In the genomic region with DNA sequence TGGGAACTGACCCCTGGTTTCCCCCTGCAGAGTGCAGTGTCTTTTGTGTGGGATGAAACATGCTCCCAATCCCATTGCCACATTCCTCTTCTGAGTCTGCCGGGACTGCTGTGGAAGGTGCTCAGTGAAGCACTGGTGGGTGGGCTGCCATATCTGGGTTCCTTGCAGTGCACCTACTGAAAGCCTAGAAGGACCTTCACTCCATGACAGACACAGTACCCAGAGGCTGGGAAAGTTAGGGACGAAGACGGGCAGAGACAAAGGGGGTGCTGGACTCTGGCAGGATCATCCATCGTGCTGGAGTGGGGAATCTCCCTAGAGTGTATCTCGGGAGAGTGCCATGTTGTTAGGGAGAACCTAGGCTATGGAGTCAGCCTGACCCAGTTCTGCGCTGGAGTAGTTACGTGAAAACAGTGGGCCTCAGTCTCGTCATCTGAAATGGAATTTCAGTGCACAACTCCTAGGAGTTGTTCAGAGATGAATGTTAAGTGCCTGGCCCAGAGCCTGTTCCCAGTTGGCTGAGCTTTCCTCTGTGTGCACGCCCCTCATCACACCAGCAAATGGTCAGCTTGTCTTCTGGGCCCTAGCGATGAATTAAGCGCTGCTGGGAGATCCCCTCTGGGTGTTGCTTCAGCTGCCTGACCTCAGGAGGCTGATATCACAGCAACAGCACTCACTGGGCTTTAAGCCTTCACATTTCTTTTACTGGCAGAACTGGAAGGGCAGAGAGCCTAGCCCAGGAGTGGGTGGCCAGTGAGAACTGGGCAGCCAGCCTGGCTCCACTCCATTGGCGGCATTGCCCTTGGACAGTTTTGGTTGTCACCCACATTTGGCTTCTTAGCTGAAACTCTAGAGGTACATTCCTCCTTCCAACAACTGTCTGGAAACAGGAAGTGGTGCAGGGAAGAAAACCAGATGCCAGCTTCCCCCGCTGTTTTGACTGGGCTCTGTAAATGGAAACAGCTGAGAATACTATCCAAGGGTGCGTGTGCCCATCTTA, we compare ENCODE assay signal across 15 cellular contexts.
A peak's percentile ranks its signal among the peaks of the same experiment; 100 is the strongest.
DNase-seq lines count a peak whose midpoint lies in the region; ATAC-seq, FAIRE-seq and TF ChIP-seq lines count a peak whose summit lies in the region.
"Had no signal": no experiment of that assay in that cellular context is flagged by ENCODE, and none has a peak within 500 bp of the region (broad histone marks: within the 10 kb centered on the region; RNA-seq: fewer than 3 reads in every experiment).

No MANE protein-coding gene starts in this region.

- H3K27ac ChIP-seq in substantia nigra (ENCODE audit: low read depth, low read length, poor library complexity, severe bottlenecking) = no peak overlapping the region
- H3K27ac ChIP-seq in naive thymus-derived CD4-positive, alpha-beta T cell (ENCODE audit: low read depth, low read length) = no peak overlapping the region

- ATAC-seq in activated naive CD8-positive, alpha-beta T cell treated with anti-CD3 and anti-CD28 coated beads, Interleukin-2, amount 50 U/mL, for 24 hours = no peak
- no peak for ATAC-seq in naive thymus-derived CD4-positive, alpha-beta T cell
- ATAC-seq: activated CD4-positive, alpha-beta T cell treated with anti-CD3 and anti-CD28 coated beads for 36 hours had no signal

- H3K4me1 ChIP-seq in naive thymus-derived CD4-positive, alpha-beta T cell (ENCODE audit: control insufficient read depth in 2 of 2, insufficient read depth in 2 of 2, low read length in 2 of 2) = no peaks in the 10 kb centered on the region

- no peaks in the 10 kb centered on the region for H3K27me3 ChIP-seq in naive thymus-derived CD4-positive, alpha-beta T cell (ENCODE audit: control insufficient read depth in 2 of 2, insufficient read depth in 2 of 2, low read length in 2 of 2)

- H3K4me3 ChIP-seq in naive thymus-derived CD4-positive, alpha-beta T cell (ENCODE audit: low read length) = no peak overlapping the region

- no peaks in the 10 kb centered on the region for H3K27me3 Mint-ChIP-seq in chondrocyte (ENCODE audit: low read depth)
- peaks cover 6% of the 10 kb centered on the region for H3K27me3 Mint-ChIP-seq in activated naive CD8-positive, alpha-beta T cell treated with anti-CD3 and anti-CD28 coated beads, Interleukin-2, amount 50 U/mL, for 24 hours
- H3K27me3 Mint-ChIP-seq in naive thymus-derived CD4-positive, alpha-beta T cell = peaks cover 0 to 33% (median 13%) of the 10 kb centered on the region in 5 donors
- H3K27me3 Mint-ChIP-seq in CD14-positive monocyte (ENCODE audit: low read depth in 3 of 3) = peaks cover 1 to 8% (median 5%) of the 10 kb centered on the region in 3 donors

- CTCF ChIA-PET in naive thymus-derived CD4-positive, alpha-beta T cell (lab: Charles Lee) = no interaction called here

- H3K9me3 ChIP-seq in naive thymus-derived CD4-positive, alpha-beta T cell (ENCODE audit: control insufficient read depth in 2 of 3, low read length in 3 of 3) = no peaks in the 10 kb centered on the region

- peak; percentile 69 for FAIRE-seq in HTR-8/SVneo (lab: Jason Lieb, UNC)

- H3K9me3 Mint-ChIP-seq in chondrocyte (ENCODE audit: low read depth) (peaks cover 10% of the 10 kb centered on the region), CD14-positive monocyte (peaks cover 0 to 6% (median 1%) of the 10 kb centered on the region in 7 donors)
- H3K9me3 Mint-ChIP-seq in activated naive CD8-positive, alpha-beta T cell treated with anti-CD3 and anti-CD28 coated beads, Interleukin-2, amount 50 U/mL, for 24 hours = no peaks in the 10 kb centered on the region
- peaks cover 0 to 8% (median 1%) of the 10 kb centered on the region in 11 donors for H3K9me3 Mint-ChIP-seq in naive thymus-derived CD4-positive, alpha-beta T cell
- H3K9me3 Mint-ChIP-seq: activated naive CD8-positive, alpha-beta T cell treated with anti-CD3 and anti-CD28 coated beads, Interleukin-2, amount 10 ng/mL, durations not matched to agents 7 days and 5 days had no signal

- DNase-seq in HTR-8/SVneo (ENCODE audit: insufficient read length, low spot score) = no peak
- DNase-seq in chondrocyte (ENCODE audit: low spot score) = no peak
- peak; percentile 54 for DNase-seq in islet precursor cell
- peak in 37 of 49 donors; percentile 5 to 86 (median 54) for DNase-seq in substantia nigra (lab: John Stamatoyannopoulos, UW)
- DNase-seq in activated effector memory CD4-positive, alpha-beta T cell treated with anti-CD3 and anti-CD28 coated beads, Interleukin-2, amount 50 U/mL, for 16 hours = no peak
- DNase-seq in activated naive CD8-positive, alpha-beta T cell treated with anti-CD3 and anti-CD28 coated beads, Interleukin-2, amount 50 U/mL, for 24 hours = no peak
- no peak for DNase-seq in naive thymus-derived CD4-positive, alpha-beta T cell
- DNase-seq in CD14-positive monocyte (ENCODE audit: low spot score) = no peak
- DNase-seq: activated CD4-positive, alpha-beta T cell treated with anti-CD3 and anti-CD28 coated beads for 36 hours; activated naive CD8-positive, alpha-beta T cell treated with anti-CD3 and anti-CD28 coated beads, Interleukin-2, amount 10 ng/mL, durations not matched to agents 7 days and 5 days; DMS79; foreskin melanocyte; naive B cell; NCI-H1694 treated with DMSO at 0.1 percent for 48 hours; RPMI8226 had no signal

- intact Hi-C loops in naive thymus-derived CD4-positive, alpha-beta T cell (cut with micrococcal nuclease) = no loop called here
- intact Hi-C loops in CD14-positive monocyte (cut with micrococcal nuclease) = no loop called here

- H3K27ac Mint-ChIP-seq in chondrocyte (ENCODE audit: unreplicated experiment) = peak overlapping the region; percentile 54
- H3K27ac Mint-ChIP-seq in activated naive CD8-positive, alpha-beta T cell treated with anti-CD3 and anti-CD28 coated beads, Interleukin-2, amount 50 U/mL, for 24 hours = no peak overlapping the region
- no peak overlapping the region for H3K27ac Mint-ChIP-seq in naive thymus-derived CD4-positive, alpha-beta T cell
- H3K27ac Mint-ChIP-seq in CD14-positive monocyte = peak overlapping the region in 1 of 7 donors; percentile 29
- H3K27ac Mint-ChIP-seq: activated CD4-positive, alpha-beta T cell treated with anti-CD3 and anti-CD28 coated beads for 36 hours; activated naive CD8-positive, alpha-beta T cell treated with anti-CD3 and anti-CD28 coated beads, Interleukin-2, amount 10 ng/mL, durations not matched to agents 7 days and 5 days; naive B cell had no signal

- POLR2A ChIA-PET in naive thymus-derived CD4-positive, alpha-beta T cell (lab: Charles Lee) = no interaction called here

- peaks cover 24% of the 10 kb centered on the region for H3K4me1 Mint-ChIP-seq in chondrocyte (ENCODE audit: low read depth)
- H3K4me1 Mint-ChIP-seq in activated naive CD8-positive, alpha-beta T cell treated with anti-CD3 and anti-CD28 coated beads, Interleukin-2, amount 50 U/mL, for 24 hours = no peaks in the 10 kb centered on the region
- H3K4me1 Mint-ChIP-seq in naive thymus-derived CD4-positive, alpha-beta T cell = peaks cover 0 to 5% (median 0%) of the 10 kb centered on the region in 7 donors
- H3K4me1 Mint-ChIP-seq in CD14-positive monocyte = no peaks in the 10 kb centered on the region
- H3K4me1 Mint-ChIP-seq: activated CD4-positive, alpha-beta T cell treated with anti-CD3 and anti-CD28 coated beads for 36 hours; naive B cell had no signal

- H3K4me3 Mint-ChIP-seq in chondrocyte (ENCODE audit: unreplicated experiment) (no peak overlapping the region), CD14-positive monocyte (no peak overlapping the region)
- no peak overlapping the region for H3K4me3 Mint-ChIP-seq in activated naive CD8-positive, alpha-beta T cell treated with anti-CD3 and anti-CD28 coated beads, Interleukin-2, amount 50 U/mL, for 24 hours
- H3K4me3 Mint-ChIP-seq in naive thymus-derived CD4-positive, alpha-beta T cell = no peak overlapping the region
- H3K4me3 Mint-ChIP-seq: activated CD4-positive, alpha-beta T cell treated with anti-CD3 and anti-CD28 coated beads for 36 hours; activated naive CD8-positive, alpha-beta T cell treated with anti-CD3 and anti-CD28 coated beads, Interleukin-2, amount 10 ng/mL, durations not matched to agents 7 days and 5 days; naive B cell had no signal

- TF ChIP-seq CTCF in chondrocyte (IDR thresholded peaks at IDR 0.05) = no peak
- no peak for TF ChIP-seq CTCF in CD14-positive monocyte (IDR thresholded peaks at IDR 0.05)

- H3K36me3 ChIP-seq in naive thymus-derived CD4-positive, alpha-beta T cell (ENCODE audit: control insufficient read depth in 2 of 3, insufficient read depth in 3 of 3, low read length in 3 of 3) = no peaks in the 10 kb centered on the region

- H3K36me3 Mint-ChIP-seq in chondrocyte (ENCODE audit: low read depth) (peaks cover 4% of the 10 kb centered on the region), CD14-positive monocyte (no peaks in the 10 kb centered on the region)
- H3K36me3 Mint-ChIP-seq in activated naive CD8-positive, alpha-beta T cell treated with anti-CD3 and anti-CD28 coated beads, Interleukin-2, amount 50 U/mL, for 24 hours (ENCODE audit: low read depth) = no peaks in the 10 kb centered on the region
- no peaks in the 10 kb centered on the region for H3K36me3 Mint-ChIP-seq in naive thymus-derived CD4-positive, alpha-beta T cell
- H3K36me3 Mint-ChIP-seq: activated naive CD8-positive, alpha-beta T cell treated with anti-CD3 and anti-CD28 coated beads, Interleukin-2, amount 10 ng/mL, durations not matched to agents 7 days and 5 days; naive B cell had no signal

Comparison
In these comparisons a context has a peak if more than half of its experiments do, and no peak if none do; other contexts are left out.
1. DNase-seq: peak in islet precursor cell (single experiment) and substantia nigra (37 of 49); none in HTR-8/SVneo (single experiment), chondrocyte (single experiment), activated effector memory CD4-positive, alpha-beta T cell treated with anti-CD3 and anti-CD28 coated beads, Interleukin-2, amount 50 U/mL, for 16 hours (single experiment), activated naive CD8-positive, alpha-beta T cell treated with anti-CD3 and anti-CD28 coated beads, Interleukin-2, amount 50 U/mL, for 24 hours (single experiment), naive thymus-derived CD4-positive, alpha-beta T cell (0 of 9) and CD14-positive monocyte (single experiment).